In the genomic region with DNA sequence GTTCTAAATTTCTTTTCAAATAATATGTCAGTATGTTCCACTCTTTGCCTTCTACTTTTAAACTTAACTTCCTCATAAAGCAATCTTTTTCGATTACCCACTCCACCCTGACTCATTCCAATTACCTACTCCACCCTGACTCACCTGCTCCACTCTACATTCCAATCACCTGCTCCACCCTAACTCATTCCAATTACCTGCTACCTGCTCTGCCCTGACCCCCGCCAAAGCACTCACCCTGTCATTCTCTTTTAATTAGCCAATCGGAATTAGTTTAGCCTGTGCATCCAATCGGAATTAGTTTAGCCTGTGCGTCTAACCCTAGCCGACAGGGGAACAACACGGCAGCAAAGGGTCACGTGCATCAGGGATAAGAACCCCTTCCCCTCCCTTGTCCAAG, we compare ENCODE assay signal across 7 cellular contexts. TPM values are rescaled to one million over a fixed set of nuclear protein-coding genes. Genes with fewer than 3 reads are reported as not detected.
DNase-seq lines count a peak whose midpoint lies in the region; ATAC-seq, FAIRE-seq and TF ChIP-seq lines count a peak whose summit lies in the region.
"Not testable (repeated sequence)": the region's sequence is repeated elsewhere in the genome, so short reads cannot be mapped to it uniquely, and the experiment has no call there.

No MANE protein-coding gene starts in this region.

- intact Hi-C loops in MCF 10A (cut with micrococcal nuclease); left colon (cut with DNase I, micrococcal nuclease): not testable (repeated sequence)

- peaks cover 13% of the 10 kb centered on the region for H3K36me3 ChIP-seq in SJSA1
- H3K36me3 ChIP-seq in small intestine (ENCODE audit: control insufficient read depth in 2 of 2, insufficient read depth in 2 of 2, low read length in 2 of 2), result not testable (repeated sequence)

- POLR2A ChIA-PET in MCF 10A (lab: Yijun Ruan, JAX), result not testable (repeated sequence)

- H3K4me1 ChIP-seq in SJSA1 (replicated peaks), result peaks cover 13% of the 10 kb centered on the region
- not testable (repeated sequence) for H3K4me1 ChIP-seq in small intestine (ENCODE audit: control insufficient read depth in 2 of 2, insufficient read depth in 1 of 2, low read depth in 1 of 2, low read length in 1 of 2)

- CTCF ChIA-PET in MCF 10A (lab: Yijun Ruan, JAX), result interaction anchor here (0.6 kb wide), 1 partner anchor 80 kb away, joined by 4 read pairs; no protein-coding TSS in a partner anchor

- peaks cover 13% of the 10 kb centered on the region for H3K36me3 Mint-ChIP-seq in MCF 10A (ENCODE audit: insufficient read depth, unreplicated experiment)

- not testable (repeated sequence) for H3K27me3 ChIP-seq in SJSA1 (replicated peaks); small intestine (ENCODE audit: control insufficient read depth in 2 of 2, insufficient read depth in 2 of 2, low read length in 2 of 2)

- H3K27me3 Mint-ChIP-seq in MCF 10A (ENCODE audit: insufficient read depth, unreplicated experiment), result not testable (repeated sequence)

- 83 to 94% (median 90%) methylated on average over 8 of the region's 8 CpGs for WGBS in small intestine, 3 donors

- ATAC-seq in left colon, result peak; percentile 74

- H3K9me3 Mint-ChIP-seq in MCF 10A (ENCODE audit: unreplicated experiment), result not testable (repeated sequence)

- not testable (repeated sequence) for H3K27ac Mint-ChIP-seq in MCF 10A (ENCODE audit: low read depth, unreplicated experiment)

- not testable (repeated sequence) for FAIRE-seq in small intestine (lab: Jason Lieb, UNC)

- peak overlapping the region; percentile 31; the same call in 1 of the 2 replicates for H3K27ac ChIP-seq in SJSA1
- not testable (repeated sequence) for H3K27ac ChIP-seq in small intestine (ENCODE audit: low read depth in 1 of 2, low read length in 1 of 2)

- H3K4me3 Mint-ChIP-seq in MCF 10A (ENCODE audit: unreplicated experiment), result not testable (repeated sequence)

- H3K4me3 ChIP-seq in SJSA1; epithelial cell of esophagus (ENCODE audit: low read length); small intestine (ENCODE audit: low read depth in 1 of 2, low read length in 2 of 2): not testable (repeated sequence)

- DNase-seq in ELR (ENCODE audit: low read depth) (peak; percentile 4), LoVo (ENCODE audit: low spot score) (peak; percentile 15), MCF 10A (ENCODE audit: unreplicated experiment) (peak; percentile 31), epithelial cell of esophagus (ENCODE audit: low read depth) (peak; percentile 75), small intestine (peak; percentile 60)
- not testable (repeated sequence) for DNase-seq in SJSA1 (ENCODE audit: low read depth in 1 of 2, low spot score in 2 of 2); left colon

- BruUV-seq in MCF 10A (replicated peaks; lab: Mats Ljungman, UMichigan), result not testable (repeated sequence)

- H3K9me3 ChIP-seq in SJSA1 (replicated peaks); small intestine (ENCODE audit: control insufficient read depth, low read depth): not testable (repeated sequence)

- TF ChIP-seq CTCF in MCF 10A (IDR thresholded peaks at IDR 0.05; ENCODE audit: unreplicated experiment); epithelial cell of esophagus (IDR thresholded peaks at IDR 0.05; ENCODE audit: insufficient read depth, low read depth, low read length, missing control alignments): not testable (repeated sequence)

- H3K4me1 Mint-ChIP-seq in MCF 10A (ENCODE audit: insufficient read depth, unreplicated experiment), result peaks cover 11% of the 10 kb centered on the region

RNA-seq across cellular contexts. Expression of a gene that starts 59.6 kb away (rescaled TPM):
- total RNA-seq in SJSA1 (2014; rRNA removed; shearing (Covaris generic)), result 1.4 and 9.3 TPM in 2 replicates
- total RNA-seq in MCF 10A (2022) (13.4 TPM in 2 replicates), left colon (1 to 10 TPM; 4.9 to 5.0 TPM)
- polyA plus RNA-seq in small intestine, result 1 to 10 TPM; 1.6 to 6.0 (median 5.4) TPM
